ENCODE assay signal across 22 cellular contexts in genomic region chr12:116343331-116343884, GRCh38.
"Had no signal": no experiment of that assay in that cellular context is flagged by ENCODE, and none has a peak within 500 bp of the region (broad histone marks: within the 10 kb centered on the region; RNA-seq: fewer than 3 reads in every experiment).

No MANE protein-coding gene starts in this region.

- H3K9ac ChIP-seq: SK-N-SH had no signal

- H3K27ac Mint-ChIP-seq: activated CD4-positive, alpha-beta T cell treated with anti-CD3 and anti-CD28 coated beads for 36 hours; activated CD8-positive, alpha-beta T cell treated with anti-CD3 and anti-CD28 coated beads for 36 hours; activated naive CD8-positive, alpha-beta T cell treated with anti-CD3 and anti-CD28 coated beads, Interleukin-2, amount 10 ng/mL, durations not matched to agents 7 days and 5 days; activated T-cell treated with anti-CD3 and anti-CD28 coated beads, Interleukin-2, amount 50 U/mL, for 72 hours had no signal

- H3K9me3 ChIP-seq: adrenal gland, SJCRH30, SK-N-SH had no signal

- H3K9me3 Mint-ChIP-seq: activated CD8-positive, alpha-beta T cell treated with anti-CD3 and anti-CD28 coated beads for 36 hours had no signal

- H3K27me3 Mint-ChIP-seq: activated CD8-positive, alpha-beta T cell treated with anti-CD3 and anti-CD28 coated beads for 36 hours had no signal

- ATAC-seq: activated CD4-positive, alpha-beta T cell treated with anti-CD3 and anti-CD28 coated beads for 36 hours; activated CD8-positive, alpha-beta T cell treated with anti-CD3 and anti-CD28 coated beads for 36 hours; activated T-cell treated with anti-CD3 and anti-CD28 coated beads, Interleukin-2, amount 50 U/mL, for 72 hours; Panc1; Right ventricle myocardium inferior had no signal

- H3K4me3 ChIP-seq: adrenal gland, SJCRH30 had no signal

- H3K27ac ChIP-seq: adrenal gland, SJCRH30, VCaP had no signal

- H3K4me3 Mint-ChIP-seq: activated CD4-positive, alpha-beta T cell treated with anti-CD3 and anti-CD28 coated beads for 36 hours; activated CD8-positive, alpha-beta T cell treated with anti-CD3 and anti-CD28 coated beads for 36 hours; activated naive CD8-positive, alpha-beta T cell treated with anti-CD3 and anti-CD28 coated beads, Interleukin-2, amount 10 ng/mL, durations not matched to agents 7 days and 5 days; activated T-cell treated with anti-CD3 and anti-CD28 coated beads, Interleukin-2, amount 50 U/mL, for 72 hours had no signal

- H3K36me3 Mint-ChIP-seq: activated naive CD8-positive, alpha-beta T cell treated with anti-CD3 and anti-CD28 coated beads, Interleukin-2, amount 10 ng/mL, durations not matched to agents 7 days and 5 days had no signal

- DNase-seq: activated CD4-positive, alpha-beta T cell treated with anti-CD3 and anti-CD28 coated beads for 36 hours; activated CD8-positive, alpha-beta memory T cell treated with anti-CD3 and anti-CD28 coated beads, Interleukin-2, amount 50 U/mL, for 4 hours; activated CD8-positive, alpha-beta T cell treated with anti-CD3 and anti-CD28 coated beads for 36 hours; activated naive CD4-positive, alpha-beta T cell treated with anti-CD3 and anti-CD28 coated beads, Interleukin-2, amount 50 U/mL, for 16 hours; activated naive CD8-positive, alpha-beta T cell treated with anti-CD3 and anti-CD28 coated beads, Interleukin-2, amount 10 ng/mL, durations not matched to agents 7 days and 5 days; activated T-cell treated with anti-CD3 and anti-CD28 coated beads, Interleukin-2, amount 50 U/mL, for 72 hours; adrenal gland; anterior cingulate cortex; Karpas-422; NCI-H1105 treated with DMSO at 0.1 percent for 48 hours; NCI-H1436 treated with DMSO at 0.1 percent for 48 hours; NCI-H187; NCI-H2081; NCI-H82; OCI-M1; RPMI8226; SK-N-SH; T-helper 1 cell had no signal

- H3K36me3 ChIP-seq: adrenal gland, SJCRH30 had no signal

- H3K4me2 ChIP-seq: SK-N-SH had no signal

- H3K27me3 ChIP-seq: adrenal gland, SJCRH30 had no signal

- H3K4me1 Mint-ChIP-seq: activated CD4-positive, alpha-beta T cell treated with anti-CD3 and anti-CD28 coated beads for 36 hours; activated naive CD8-positive, alpha-beta T cell treated with anti-CD3 and anti-CD28 coated beads, Interleukin-2, amount 10 ng/mL, durations not matched to agents 7 days and 5 days had no signal
